19 cellular contexts compared by ENCODE assay signal in the genomic region with DNA sequence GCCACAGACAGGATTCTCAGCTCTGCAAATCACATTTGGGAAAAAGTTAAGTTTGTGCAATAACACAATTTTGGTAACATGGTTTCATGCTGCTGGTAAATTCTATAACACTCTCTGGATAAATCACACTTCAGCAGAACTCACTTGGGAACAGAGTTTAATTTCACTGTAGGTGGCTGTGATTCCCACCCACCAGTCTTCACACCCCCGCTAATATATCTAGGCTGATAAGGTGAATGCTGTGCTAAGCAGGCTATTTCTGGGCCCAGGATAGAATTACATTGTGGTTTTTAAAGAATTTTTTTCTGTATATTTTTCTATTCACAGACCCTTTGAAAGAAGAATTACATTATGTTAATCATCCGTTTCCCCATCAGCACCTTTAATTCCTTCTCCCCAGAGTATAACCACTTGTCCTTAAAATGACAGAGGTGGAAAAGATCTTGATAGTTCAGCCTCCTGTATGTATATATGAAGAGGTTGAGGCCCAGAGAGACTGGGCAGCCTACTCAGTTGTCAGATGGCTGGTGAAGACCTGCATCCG. TPM values are rescaled to one million over a fixed set of nuclear protein-coding genes. Genes with fewer than 3 reads are reported as not detected.
DNase-seq lines count a peak whose midpoint lies in the region; ATAC-seq, FAIRE-seq and TF ChIP-seq lines count a peak whose summit lies in the region.
"Had no signal": no experiment of that assay in that cellular context is flagged by ENCODE, and none has a peak within 500 bp of the region (broad histone marks: within the 10 kb centered on the region; RNA-seq: fewer than 3 reads in every experiment).

No MANE protein-coding gene starts in this region.

- peaks cover 14% of the 10 kb centered on the region for H3K36me3 Mint-ChIP-seq in activated T-cell treated with anti-CD3 and anti-CD28 coated beads, Interleukin-2, amount 50 U/mL, for 4 hours (ENCODE audit: insufficient read depth)
- H3K36me3 Mint-ChIP-seq in activated T-cell treated with anti-CD3 and anti-CD28 coated beads, Interleukin-2, amount 50 U/mL, for 24 hours (ENCODE audit: low read depth) = peaks cover 26% of the 10 kb centered on the region

- no TSS peak for BruUV-seq in K562 (replicated peaks; lab: Mats Ljungman, UMichigan)

- H3K4me3 Mint-ChIP-seq in activated T-cell treated with anti-CD3 and anti-CD28 coated beads, Interleukin-2, amount 50 U/mL, for 4 hours = peak overlapping the region; percentile 16
- no peak overlapping the region for H3K4me3 Mint-ChIP-seq in activated T-cell treated with anti-CD3 and anti-CD28 coated beads, Interleukin-2, amount 50 U/mL, for 24 hours

- no peak for TF ChIP-seq RAD21 in K562 (CRISPR knock-in tag; conservative IDR thresholded peaks at IDR 0.05 in 1 of 2, IDR thresholded peaks at IDR 0.05 in 1 of 2)

- no peaks in the 10 kb centered on the region; the same call in none of the 2 replicates for H3F3A ChIP-seq in Loucy (ENCODE audit: low read depth)

- H3K9me3 Mint-ChIP-seq in activated T-cell treated with anti-CD3 and anti-CD28 coated beads, Interleukin-2, amount 50 U/mL, for 4 hours = peaks cover 6% of the 10 kb centered on the region
- peaks cover 6% of the 10 kb centered on the region for H3K9me3 Mint-ChIP-seq in activated T-cell treated with anti-CD3 and anti-CD28 coated beads, Interleukin-2, amount 50 U/mL, for 24 hours

- no peaks in the 10 kb centered on the region for H3K27me3 Mint-ChIP-seq in activated T-cell treated with anti-CD3 and anti-CD28 coated beads, Interleukin-2, amount 50 U/mL, for 4 hours (ENCODE audit: low read depth)
- no peaks in the 10 kb centered on the region for H3K27me3 Mint-ChIP-seq in activated T-cell treated with anti-CD3 and anti-CD28 coated beads, Interleukin-2, amount 50 U/mL, for 24 hours

- intact Hi-C loops in K562 (cut with micrococcal nuclease) = no loop called here

- H3K79me2 ChIP-seq in Loucy (ENCODE audit: insufficient read depth, low read length) (peaks cover 98% of the 10 kb centered on the region), K562 (ENCODE audit: control insufficient read depth, insufficient read depth, low read length) (peaks cover 94% of the 10 kb centered on the region)

- H3K27ac ChIP-seq in K562 (ENCODE audit: extremely low read depth, low read depth, low read length) = no peak overlapping the region

- POLR2A ChIA-PET in K562 (lab: Yijun Ruan, JAX) = interaction anchor here (0.6 kb wide), 1 partner anchor 62 kb away, joined by 3 read pairs; no protein-coding TSS in a partner anchor

- H3K9me1 ChIP-seq in K562 (ENCODE audit: control insufficient read depth, insufficient read depth, low read length) = peaks cover 6% of the 10 kb centered on the region

- CTCF ChIA-PET in K562 (lab: Yijun Ruan, JAX; ENCODE audit: low intra/inter-chr PET ratio) = no interaction called here

- FAIRE-seq in K562 (lab: Jason Lieb, UNC) = peak; percentile 51
- FAIRE-seq: GM19239, islet of Langerhans had no signal

- 79% methylated on average over 3 of the region's 3 CpGs for WGBS in K562 (ENCODE audit: insufficient coverage, low coverage, missing lambda C conversion rate)

- H3K4me1 ChIP-seq in Loucy (ENCODE audit: insufficient read depth, low read length, poor library complexity, severe bottlenecking) (peaks cover 63% of the 10 kb centered on the region), K562 (replicated peaks in 1 of 2; ENCODE audit: control insufficient read depth in 2 of 2, insufficient read depth in 2 of 2, low read length in 2 of 2) (peaks cover 7 to 19% of the 10 kb centered on the region in 2 experiments; a peak in 4 of 5 replicates)

- H4K20me1 ChIP-seq in Loucy (ENCODE audit: insufficient read depth, low read length, poor library complexity, severe bottlenecking) = peaks cover 18% of the 10 kb centered on the region
- H4K20me1 ChIP-seq in K562 (replicated peaks; ENCODE audit: control insufficient read depth, insufficient read depth, low read length) = peaks cover 38% of the 10 kb centered on the region

- peaks cover 80% of the 10 kb centered on the region for H3K4me1 Mint-ChIP-seq in activated T-cell treated with anti-CD3 and anti-CD28 coated beads, Interleukin-2, amount 50 U/mL, for 4 hours (ENCODE audit: low read depth)
- peaks cover 79% of the 10 kb centered on the region for H3K4me1 Mint-ChIP-seq in activated T-cell treated with anti-CD3 and anti-CD28 coated beads, Interleukin-2, amount 50 U/mL, for 24 hours (ENCODE audit: low read depth)

- DNase-seq in activated T-cell treated with anti-CD3 and anti-CD28 coated beads, Interleukin-2, amount 50 U/mL, for 4 hours = no peak
- DNase-seq in activated T-cell treated with anti-CD3 and anti-CD28 coated beads, Interleukin-2, amount 50 U/mL, for 24 hours = no peak
- DNase-seq in K562 (ENCODE audit: extremely low read depth in 1 of 4, low spot score in 3 of 4) (no peak), putamen (ENCODE audit: low spot score) (peak; percentile 64), islet precursor cell (no peak)
- no peak for DNase-seq in central memory CD4-positive, alpha-beta T cell
- DNase-seq: Calu3; effector memory CD4-positive, alpha-beta T cell; NCI-H2029 treated with DMSO at 0.1 percent for 48 hours; NCI-H524 treated with DMSO at 0.1 percent for 48 hours; posterior cingulate gyrus; SHP77; stimulated activated CD4-positive, alpha-beta T cell treated with anti-CD3 and anti-CD28 coated beads, Interleukin-2, amount 100 ng/mL, for 24 hours had no signal

- H3K4me2 ChIP-seq in Loucy (ENCODE audit: low read depth, low read length, poor library complexity, severe bottlenecking) = peak overlapping the region; percentile 85
- H3K4me2 ChIP-seq in K562 (ENCODE audit: insufficient read depth, low read length) = no peak overlapping the region

- no peak for TF ChIP-seq EP300 in K562 (IDR thresholded peaks at IDR 0.05; ENCODE audit: low read length)

- peak overlapping the region; percentile 65 for H3K4me3 ChIP-seq in Loucy (ENCODE audit: low read length, poor library complexity, severe bottlenecking)
- no peak overlapping the region for H3K4me3 ChIP-seq in K562
- H3K4me3 ChIP-seq: HAP-1, lung had no signal

- H3K27ac Mint-ChIP-seq in activated T-cell treated with anti-CD3 and anti-CD28 coated beads, Interleukin-2, amount 50 U/mL, for 24 hours = no peak overlapping the region

- H3K27me3 ChIP-seq in Loucy (ENCODE audit: insufficient read depth, low read length, poor library complexity, severe bottlenecking) (no peaks in the 10 kb centered on the region), K562 (ENCODE audit: control insufficient read depth in 2 of 2, insufficient read depth in 2 of 2, low read length in 2 of 2) (no peaks in the 10 kb centered on the region)

- no peak for ATAC-seq in activated T-cell treated with anti-CD3 and anti-CD28 coated beads, Interleukin-2, amount 50 U/mL, for 4 hours
- ATAC-seq in K562 (no peak), HG03565 (IDR thresholded peaks at IDR 0.05; ENCODE audit: unreplicated experiment) (no peak)

- no peak for TF ChIP-seq CTCF in Loucy (conservative IDR thresholded peaks at IDR 0.05; ENCODE audit: low read length)
- TF ChIP-seq CTCF in K562 (IDR thresholded peaks at IDR 0.05 in 2 of 3, conservative IDR thresholded peaks at IDR 0.05 in 1 of 3; ENCODE audit: insufficient read depth in 2 of 3, low read depth in 1 of 3, low read length in 3 of 3) = no peak

- in situ Hi-C loops in K562 (cut with MboI) = no loop called here

- no peaks in the 10 kb centered on the region for H3K9me2 ChIP-seq in Loucy (replicated peaks; ENCODE audit: low read depth, low read length)

- peaks cover 6% of the 10 kb centered on the region; the same call in 1 of the 2 replicates for H3K36me3 ChIP-seq in Loucy (ENCODE audit: insufficient read depth, low read length)
- 0 out of 3 replicates have a peak, but pooled peaks cover 4% of the 10 kb centered on the region for H3K36me3 ChIP-seq in K562 (ENCODE audit: control insufficient read depth, insufficient read depth, low read length)
- H3K36me3 ChIP-seq: HAP-1 had no signal

- H3K9ac ChIP-seq in Loucy (ENCODE audit: low read depth, low read length, poor library complexity, severe bottlenecking) (peak overlapping the region; percentile 44), K562 (ENCODE audit: insufficient read depth in 1 of 2, low read depth in 2 of 2, low read length in 2 of 2) (no peak overlapping the region; a peak in 1 of 4 replicates)

- H3K9me3 ChIP-seq in Loucy (ENCODE audit: insufficient read depth, low read depth, low read length) = peaks cover 12% of the 10 kb centered on the region; the same call in 1 of the 2 replicates
- no peaks in the 10 kb centered on the region for H3K9me3 ChIP-seq in K562 (replicated peaks; ENCODE audit: control insufficient read depth, insufficient read depth, low read depth, low read length)

- H2AFZ ChIP-seq in Loucy (ENCODE audit: low read length) (no peak overlapping the region), K562 (ENCODE audit: low read depth, low read length) (no peak overlapping the region)

- TF ChIP-seq POLR2A in K562 (conservative IDR thresholded peaks at IDR 0.05) = no peak

RNA-seq across cellular contexts. Expression of a gene that starts 22.9 kb away (rescaled TPM):
- total RNA-seq in activated T-cell treated with anti-CD3 and anti-CD28 coated beads, Interleukin-2, amount 50 U/mL, for 4 hours = 10 to 100 TPM; 71.8 to 77.6 (median 75.3) TPM
- total RNA-seq in K562 (2011; cell fraction: chromatin; rRNA removed; ENCODE audit: low replicate concordance) = 21.2 and 29.3 TPM in 2 replicates
- 13.3 and 13.7 TPM in 2 replicates for total RNA-seq in K562 (2011; cell fraction: nucleolus; rRNA removed)
- 19.4 and 21.1 TPM in 2 replicates for total RNA-seq in K562 (2011; cell fraction: nucleoplasm; rRNA removed)
- total RNA-seq in K562 (2014; rRNA removed) (30.0 and 37.6 TPM in 2 replicates), K562 (2014; rRNA removed; fragmentation: Illumina TruSeq; extraction: Trizol) (29.3 and 29.7 TPM in 2 replicates), K562 (2015; rRNA removed; fragmentation: Illumina TruSeq; extraction: Trizol) (22.4 and 24.6 TPM in 2 replicates), K562 (2021) (55.9 and 58.3 TPM in 2 replicates)
- polyA plus RNA-seq in K562 (2011; rRNA removed) (45.5 and 48.2 TPM in 2 replicates), K562 (2014; fragmentation: Illumina TruSeq; extraction: Trizol) (41.4 and 42.3 TPM in 2 replicates), K562 (2014; fragmentation: Nextera tagmentation; extraction: Ambion mirVana) (10 to 100 TPM in 1 of 2 experiments, 1 to 10 TPM in 1; 7.5 to 10.9 TPM), K562 (2014; rRNA removed) (45.0 and 52.7 TPM in 2 replicates)
- 31.5 and 44.6 TPM in 2 replicates for polyA plus RNA-seq in K562 (2011; cell fraction: cytosol; rRNA removed)
- polyA plus RNA-seq in K562 (2011; cell fraction: nucleus; rRNA removed) = 18.0 and 20.6 TPM in 2 replicates
- polyA plus RNA-seq in K562 (2012) = 44.7 and 48.5 TPM in 2 replicates
- 24.3 and 25.8 TPM in 2 replicates for polyA minus RNA-seq in K562 (2011; rRNA and poly(A)+ RNA removed)
- 17.0 and 20.3 TPM in 2 replicates for polyA minus RNA-seq in K562 (2011; cell fraction: cytosol; rRNA and poly(A)+ RNA removed)
- polyA minus RNA-seq in K562 (2011; cell fraction: nucleus; rRNA and poly(A)+ RNA removed) = 6.5 and 10.6 TPM in 2 replicates

RNA-seq across cellular contexts. Expression of a gene that starts 53.2 kb away (rescaled TPM):
- 10 to 100 TPM; 63.8 to 79.6 (median 69.3) TPM for total RNA-seq in activated T-cell treated with anti-CD3 and anti-CD28 coated beads, Interleukin-2, amount 50 U/mL, for 4 hours
- 21.9 and 44.7 TPM in 2 replicates for total RNA-seq in K562 (2011; cell fraction: chromatin; rRNA removed; ENCODE audit: low replicate concordance)
- total RNA-seq in K562 (2011; cell fraction: nucleolus; rRNA removed) = 15.3 and 17.0 TPM in 2 replicates
- 25.1 and 31.1 TPM in 2 replicates for total RNA-seq in K562 (2011; cell fraction: nucleoplasm; rRNA removed)
- total RNA-seq in K562 (2014; rRNA removed) (29.9 and 31.1 TPM in 2 replicates), K562 (2014; rRNA removed; fragmentation: Illumina TruSeq; extraction: Trizol) (45.8 and 64.9 TPM in 2 replicates), K562 (2015; rRNA removed; fragmentation: Illumina TruSeq; extraction: Trizol) (40.4 and 41.9 TPM in 2 replicates), K562 (2021) (27.4 and 28.0 TPM in 2 replicates)
- polyA plus RNA-seq in K562 (2011; rRNA removed) (15.2 and 22.9 TPM in 2 replicates), K562 (2014; fragmentation: Illumina TruSeq; extraction: Trizol) (61.4 and 62.1 TPM in 2 replicates), K562 (2014; fragmentation: Nextera tagmentation; extraction: Ambion mirVana) (10 to 100 TPM; 55.6 to 58.9 TPM), K562 (2014; rRNA removed) (25.7 and 42.0 TPM in 2 replicates)
- 5.1 and 8.0 TPM in 2 replicates for polyA plus RNA-seq in K562 (2011; cell fraction: cytosol; rRNA removed)
- 6.7 and 7.4 TPM in 2 replicates for polyA plus RNA-seq in K562 (2011; cell fraction: nucleus; rRNA removed)
- 23.8 and 27.9 TPM in 2 replicates for polyA plus RNA-seq in K562 (2012)
- polyA minus RNA-seq in K562 (2011; rRNA and poly(A)+ RNA removed) = 37.5 and 43.0 TPM in 2 replicates
- 12.2 and 18.7 TPM in 2 replicates for polyA minus RNA-seq in K562 (2011; cell fraction: cytosol; rRNA and poly(A)+ RNA removed)
- 7.7 and 14.1 TPM in 2 replicates for polyA minus RNA-seq in K562 (2011; cell fraction: nucleus; rRNA and poly(A)+ RNA removed)
